ENCODE assay signal across 9 cellular contexts in genomic region chr4:74932832-74933561, GRCh38. TPM values are rescaled to one million over a fixed set of nuclear protein-coding genes. Genes with fewer than 3 reads are reported as not detected.
DNase-seq lines count a peak whose midpoint lies in the region; ATAC-seq, FAIRE-seq and TF ChIP-seq lines count a peak whose summit lies in the region.
"Had no signal": no experiment of that assay in that cellular context is flagged by ENCODE, and none has a peak within 500 bp of the region (broad histone marks: within the 10 kb centered on the region; RNA-seq: fewer than 3 reads in every experiment).

A gene with protein sequence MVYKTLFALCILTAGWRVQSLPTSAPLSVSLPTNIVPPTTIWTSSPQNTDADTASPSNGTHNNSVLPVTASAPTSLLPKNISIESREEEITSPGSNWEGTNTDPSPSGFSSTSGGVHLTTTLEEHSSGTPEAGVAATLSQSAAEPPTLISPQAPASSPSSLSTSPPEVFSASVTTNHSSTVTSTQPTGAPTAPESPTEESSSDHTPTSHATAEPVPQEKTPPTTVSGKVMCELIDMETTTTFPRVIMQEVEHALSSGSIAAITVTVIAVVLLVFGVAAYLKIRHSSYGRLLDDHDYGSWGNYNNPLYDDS (plus strand): TSS chr4:74933116. CDS start chr4:74933328, 212 bp downstream.

- peaks cover 39% of the 10 kb centered on the region for H3K27me3 ChIP-seq in osteoblast (ENCODE audit: insufficient read depth, low read length)

- no peaks in the 10 kb centered on the region for H3K9me3 Mint-ChIP-seq in Calu3 (ENCODE audit: low read depth, unreplicated experiment)
- H3K9me3 Mint-ChIP-seq in activated naive CD8-positive, alpha-beta T cell treated with anti-CD3 and anti-CD28 coated beads for 36 hours, result no peaks in the 10 kb centered on the region

- peaks cover 17% of the 10 kb centered on the region for H3K4me1 ChIP-seq in osteoblast (ENCODE audit: insufficient read depth, low read length)

- H4K20me1 ChIP-seq in osteoblast (ENCODE audit: insufficient read depth, low read length), result no peaks in the 10 kb centered on the region

- intact Hi-C loops in Calu3 (cut with micrococcal nuclease; ENCODE audit: unreplicated experiment), result loop anchor here (2.0 to 5.0 kb wide), 2 partner anchors 184 to 358 kb away; no protein-coding TSS in a partner anchor
- intact Hi-C loops in Right ventricle myocardium superior (cut with DNase I), result loop anchor here (5.0 to 10.0 kb wide), 2 partner anchors 184 to 352 kb away; no protein-coding TSS in a partner anchor

- peak within 1 kb of the TSS; percentile 83 for H3K4me2 ChIP-seq in osteoblast (ENCODE audit: insufficient read depth, low read length)

- H3K36me3 ChIP-seq in osteoblast (ENCODE audit: insufficient read depth, low read length), result no peaks in the 10 kb centered on the region

- FAIRE-seq in GM19239 (lab: Jason Lieb, UNC), result peak; percentile 89
- FAIRE-seq: colon had no signal

- H3K36me3 Mint-ChIP-seq in Calu3 (ENCODE audit: insufficient read depth, unreplicated experiment), result peaks cover 18% of the 10 kb centered on the region
- no peaks in the 10 kb centered on the region for H3K36me3 Mint-ChIP-seq in activated naive CD8-positive, alpha-beta T cell treated with anti-CD3 and anti-CD28 coated beads for 36 hours

- H3K79me2 ChIP-seq in osteoblast (ENCODE audit: insufficient read depth, low read length), result no peaks in the 10 kb centered on the region

- ATAC-seq in HG03354 (IDR thresholded peaks at IDR 0.05; ENCODE audit: poor library complexity, severe bottlenecking, unreplicated experiment) (peak; percentile 83), Right ventricle myocardium superior (ENCODE audit: poor library complexity) (peak; percentile 98)

- no peak within 1 kb of the TSS for H3K27ac Mint-ChIP-seq in Calu3 (ENCODE audit: unreplicated experiment)
- H3K27ac Mint-ChIP-seq in activated naive CD8-positive, alpha-beta T cell treated with anti-CD3 and anti-CD28 coated beads for 36 hours, result no peak within 1 kb of the TSS

- no peak within 1 kb of the TSS for H3K27ac ChIP-seq in osteoblast (ENCODE audit: low read depth, low read length)

- no TSS peak for BruUV-seq in Calu3 (replicated peaks; lab: Mats Ljungman, UMichigan)

- H3K4me3 ChIP-seq in osteoblast (ENCODE audit: insufficient read depth, low read length), result peak within 1 kb of the TSS; percentile 65

- H3K27me3 Mint-ChIP-seq in Calu3 (ENCODE audit: unreplicated experiment), result peaks cover 14% of the 10 kb centered on the region
- peaks cover 71% of the 10 kb centered on the region for H3K27me3 Mint-ChIP-seq in activated naive CD8-positive, alpha-beta T cell treated with anti-CD3 and anti-CD28 coated beads for 36 hours

- peak; percentile 60 for TF ChIP-seq CTCF in Calu3 (IDR thresholded peaks at IDR 0.05; ENCODE audit: unreplicated experiment)
- TF ChIP-seq CTCF in osteoblast (IDR thresholded peaks at IDR 0.05; ENCODE audit: extremely low read depth, low read depth, low read length), result peak; percentile 59

- DNase-seq in Calu3, result peak; percentile 90
- DNase-seq in GM19239 (ENCODE audit: insufficient read length, low spot score), result peak; percentile 55
- peak; percentile 13 for DNase-seq in NCI-H524 treated with DMSO at 0.1 percent for 48 hours (lab: John Stamatoyannopoulos, UW)
- DNase-seq in activated naive CD8-positive, alpha-beta T cell treated with anti-CD3 and anti-CD28 coated beads for 36 hours, result peak; percentile 68
- peak; percentile 93 for DNase-seq in Right ventricle myocardium superior
- DNase-seq in osteoblast (ENCODE audit: insufficient read length, low spot score, missing footprints), result peak; percentile 93
- DNase-seq in DMS114 treated with DMSO at 0.1 percent for 48 hours (lab: John Stamatoyannopoulos, UW; ENCODE audit: unreplicated experiment), result no peak

- H3K9me3 ChIP-seq in osteoblast (ENCODE audit: low read depth, low read length), result no peaks in the 10 kb centered on the region

- peak within 1 kb of the TSS; percentile 67 for H2AFZ ChIP-seq in osteoblast (ENCODE audit: low read length)

- peak within 1 kb of the TSS; percentile 95 for H3K4me3 Mint-ChIP-seq in Calu3 (ENCODE audit: low read depth, unreplicated experiment)
- peak within 1 kb of the TSS; percentile 67 for H3K4me3 Mint-ChIP-seq in activated naive CD8-positive, alpha-beta T cell treated with anti-CD3 and anti-CD28 coated beads for 36 hours

- CTCF ChIA-PET in Calu3 (lab: Charles Lee), result interaction anchor here (0.8 to 1.8 kb wide), 3 partner anchors 10 to 91 kb away, joined by 3 to 10 read pairs (median 3); no protein-coding TSS in a partner anchor

- H3K4me1 Mint-ChIP-seq in Calu3 (ENCODE audit: low read depth, unreplicated experiment), result no peaks in the 10 kb centered on the region
- H3K4me1 Mint-ChIP-seq in activated naive CD8-positive, alpha-beta T cell treated with anti-CD3 and anti-CD28 coated beads for 36 hours, result peaks cover 9% of the 10 kb centered on the region

RNA-seq across cellular contexts. Expression of the gene that starts here (rescaled TPM):
- total RNA-seq in Calu3 (2022) (4.4 and 6.5 TPM in 2 replicates), Right ventricle myocardium superior (65.2 TPM), osteoblast (under 0.01 TPM in 1 of 2 replicates, not detected in the other)
- total RNA-seq in activated naive CD8-positive, alpha-beta T cell treated with anti-CD3 and anti-CD28 coated beads for 36 hours, result under 1 TPM in 1 of 2 experiments, not detected in 1; 0.04 TPM

Comparison
In these comparisons a context has a peak if more than half of its experiments do, and no peak if none do; other contexts are left out.
1. Peak in DNase-seq in activated naive CD8-positive, alpha-beta T cell treated with anti-CD3 and anti-CD28 coated beads for 36 hours; RNA of the gene not detected or under 1 TPM.
2. Peak in DNase-seq, H3K4me3 ChIP-seq and H3K4me2 ChIP-seq in osteoblast; RNA of the gene not detected or under 1 TPM.